ENCODE assay signal across 1 cellular context in genomic region chr17:56960596-56961538, GRCh38.
TF ChIP-seq lines count a peak whose summit lies in the region.

TSS of gene COIL (minus strand) at chr17:56961050. CDS start at chr17:56961019, 31 bp downstream.

TF ChIP-seq in HepG2, 621 proteins besides CTCF, POLR2A, EP300 and RAD21 (continued from another document and continues in another):
- TF ChIP-seq ZNF280B (CRISPR knock-in tag; IDR thresholded peaks at IDR 0.05; ENCODE audit: borderline replicate concordance) (0 out of 2 replicates have a peak, but pooled peaks have one; percentile 74), CENPT (CRISPR knock-in tag; IDR thresholded peaks at IDR 0.05; ENCODE audit: low read depth) (no peak), ZNF841 (CRISPR knock-in tag; IDR thresholded peaks at IDR 0.05; ENCODE audit: borderline replicate concordance) (no peak), PHF5A (CRISPR knock-in tag; IDR thresholded peaks at IDR 0.05; ENCODE audit: low read depth, unreplicated experiment) (no peak), ONECUT2 (CRISPR knock-in tag; IDR thresholded peaks at IDR 0.05) (peak; percentile 33; the same call in 1 of the 2 replicates), SRY (CRISPR knock-in tag; IDR thresholded peaks at IDR 0.05) (peak; percentile 40; the same call in 1 of the 2 replicates), ZNF891 (CRISPR knock-in tag; IDR thresholded peaks at IDR 0.05) (no peak; the same call in 1 of the 2 replicates), ZNF574 (CRISPR knock-in tag; IDR thresholded peaks at IDR 0.05) (peak; percentile 99), PRDM4 (CRISPR knock-in tag; IDR thresholded peaks at IDR 0.05; ENCODE audit: borderline replicate concordance) (no peak), EED (CRISPR knock-in tag; IDR thresholded peaks at IDR 0.05) (peak; percentile 91), ZNF747 (CRISPR knock-in tag; IDR thresholded peaks at IDR 0.05; ENCODE audit: borderline replicate concordance) (peak; percentile 96), RFXAP (CRISPR knock-in tag; IDR thresholded peaks at IDR 0.05; ENCODE audit: borderline replicate concordance) (no peak), ZNF572 (CRISPR knock-in tag; IDR thresholded peaks at IDR 0.05) (no peak; the same call in 1 of the 2 replicates), CENPBD1 (CRISPR knock-in tag; IDR thresholded peaks at IDR 0.05; ENCODE audit: borderline replicate concordance, low read depth) (no peak), ZNF205 (CRISPR knock-in tag; IDR thresholded peaks at IDR 0.05) (peak; percentile 64), RFX1 (IDR thresholded peaks at IDR 0.05) (no peak), ZNF33B (CRISPR knock-in tag; IDR thresholded peaks at IDR 0.05) (peak; percentile 94), MXD3 (CRISPR knock-in tag; IDR thresholded peaks at IDR 0.05) (peak; percentile 79), MTA1 (CRISPR knock-in tag; IDR thresholded peaks at IDR 0.05; ENCODE audit: borderline replicate concordance) (no peak), IRF9 (CRISPR knock-in tag; IDR thresholded peaks at IDR 0.05; ENCODE audit: borderline replicate concordance) (peak; percentile 54; the same call in 1 of the 2 replicates), E2F1 (CRISPR knock-in tag; IDR thresholded peaks at IDR 0.05) (peak; percentile 85), ZNF800 (CRISPR knock-in tag; IDR thresholded peaks at IDR 0.05) (peak; percentile 72; the same call in 1 of the 2 replicates), ZNF547 (CRISPR knock-in tag; IDR thresholded peaks at IDR 0.05) (peak; percentile 84), ZHX1 (CRISPR knock-in tag; IDR thresholded peaks at IDR 0.05; ENCODE audit: low read depth) (peak; percentile 94), CEBPG (CRISPR knock-in tag; IDR thresholded peaks at IDR 0.05) (no peak), THYN1 (CRISPR knock-in tag; IDR thresholded peaks at IDR 0.05; ENCODE audit: borderline replicate concordance, low read depth) (peak; percentile 92; the same call in 1 of the 2 replicates), ARNT (IDR thresholded peaks at IDR 0.05) (no peak), TBX2 (CRISPR knock-in tag; IDR thresholded peaks at IDR 0.05; ENCODE audit: borderline replicate concordance) (peak; percentile 90), TOE1 (CRISPR knock-in tag; IDR thresholded peaks at IDR 0.05) (no peak; the same call in 1 of the 2 replicates), SKI (IDR thresholded peaks at IDR 0.05; ENCODE audit: partially characterized antibody) (peak; percentile 75), SOX6 (IDR thresholded peaks at IDR 0.05) (no peak), SOX6 (CRISPR knock-in tag; IDR thresholded peaks at IDR 0.05) (peak; percentile 79), ZNF558 (CRISPR knock-in tag; IDR thresholded peaks at IDR 0.05; ENCODE audit: borderline replicate concordance) (peak; percentile 79; the same call in 1 of the 2 replicates), ZNF782 (CRISPR knock-in tag; IDR thresholded peaks at IDR 0.05; ENCODE audit: borderline replicate concordance) (peak; percentile 90), ESRRA (CRISPR knock-in tag; IDR thresholded peaks at IDR 0.05; ENCODE audit: low read depth) (peak; percentile 58; the same call in 1 of the 2 replicates), ARHGAP35 (CRISPR knock-in tag; IDR thresholded peaks at IDR 0.05; ENCODE audit: borderline replicate concordance) (peak; percentile 91), ZNF543 (CRISPR knock-in tag; IDR thresholded peaks at IDR 0.05) (0 out of 2 replicates have a peak, but pooled peaks have one; percentile 58), KAT7 (CRISPR knock-in tag; IDR thresholded peaks at IDR 0.05; ENCODE audit: borderline replicate concordance) (0 out of 2 replicates have a peak, but pooled peaks have one; percentile 45), CBFB (CRISPR knock-in tag; IDR thresholded peaks at IDR 0.05) (peak; percentile 76; the same call in 1 of the 2 replicates), ZNF282 (IDR thresholded peaks at IDR 0.05; ENCODE audit: partially characterized antibody) (no peak), EHMT2 (IDR thresholded peaks at IDR 0.05; ENCODE audit: borderline replicate concordance, low read depth, low read length) (no peak), SP2 (CRISPR knock-in tag; IDR thresholded peaks at IDR 0.05) (peak; percentile 34; the same call in 1 of the 2 replicates), ZNF670 (CRISPR knock-in tag; IDR thresholded peaks at IDR 0.05; ENCODE audit: borderline replicate concordance) (peak; percentile 95), RBM39 (IDR thresholded peaks at IDR 0.05; ENCODE audit: low read depth, low read length, poor library complexity, severe bottlenecking) (peak; percentile 70), ZNF850 (CRISPR knock-in tag; conservative IDR thresholded peaks at IDR 0.05) (0 out of 2 replicates have a peak, but pooled peaks have one; percentile 46), ZNF367 (CRISPR knock-in tag; IDR thresholded peaks at IDR 0.05; ENCODE audit: borderline replicate concordance) (0 out of 2 replicates have a peak, but pooled peaks have one; percentile 58), REL (CRISPR knock-in tag; conservative IDR thresholded peaks at IDR 0.05) (no peak), ZNF235 (CRISPR knock-in tag; IDR thresholded peaks at IDR 0.05; ENCODE audit: borderline replicate concordance) (0 out of 2 replicates have a peak, but pooled peaks have one; percentile 34), GTF2F1 (IDR thresholded peaks at IDR 0.05; ENCODE audit: low read length) (no peak; the same call in 1 of the 2 replicates), KLF11 (CRISPR knock-in tag; IDR thresholded peaks at IDR 0.05) (peak; percentile 86)
